In the genomic region with DNA sequence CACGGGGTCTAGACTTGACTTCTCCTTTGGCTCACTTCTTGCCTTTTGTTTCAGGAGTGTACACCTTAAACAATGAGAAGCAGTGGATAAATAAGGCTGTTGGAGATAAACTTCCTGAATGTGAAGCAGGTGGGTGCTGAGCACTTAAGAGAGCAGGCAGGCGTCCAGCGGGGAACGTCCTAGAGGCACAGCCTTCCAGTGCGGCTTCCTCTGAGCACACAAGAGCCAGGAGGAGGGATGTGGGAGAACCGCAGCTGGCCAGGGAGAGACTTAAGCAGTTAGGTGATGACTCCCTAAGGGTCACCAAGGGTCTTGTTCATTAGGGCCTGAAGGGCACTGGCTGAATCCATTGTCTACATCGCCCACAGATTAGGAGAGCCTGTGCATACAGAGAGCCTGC, we compare ENCODE assay signal across 6 cellular contexts. TPM values are rescaled to one million over a fixed set of nuclear protein-coding genes. Genes with fewer than 3 reads are reported as not detected.
"Had no signal": no experiment of that assay in that cellular context is flagged by ENCODE, and none has a peak within 500 bp of the region (broad histone marks: within the 10 kb centered on the region; RNA-seq: fewer than 3 reads in every experiment).

No MANE protein-coding gene starts in this region.

RNA-seq across cellular contexts. Expression of gene HPR, which starts 4.0 kb away (rescaled TPM):
- total RNA-seq: HT-29, LHCN-M2, MCF 10A, OCI-LY7, PC-3, SJCRH30 had no signal

RNA-seq across cellular contexts. Expression of gene HP, which starts 4.8 kb away (rescaled TPM):
- total RNA-seq: HT-29, LHCN-M2, MCF 10A, OCI-LY7, PC-3, SJCRH30 had no signal
